Comparison of ENCODE assay signal across 27 cellular contexts in genomic region chr6:1231941-1232340, GRCh38.
"Had no signal": no experiment of that assay in that cellular context is flagged by ENCODE, and none has a peak within 500 bp of the region (broad histone marks: within the 10 kb centered on the region; RNA-seq: fewer than 3 reads in every experiment).

No MANE protein-coding gene starts in this region.

- H3K27me3 Mint-ChIP-seq: activated CD4-positive, alpha-beta memory T cell treated with anti-CD3 and anti-CD28 coated beads, Interleukin-2, amount 10 ng/mL, durations not matched to agents 7 days and 5 days; activated CD4-positive, alpha-beta T cell treated with anti-CD3 and anti-CD28 coated beads, Interleukin-2, amount 10 ng/mL, durations not matched to agents 7 days and 5 days had no signal

- H3K4me3 ChIP-seq: gastroesophageal sphincter, hepatocyte, left lung, lower lobe of right lung, skin epidermis, suprapubic skin, tibial nerve had no signal

- H3K9me3 Mint-ChIP-seq: activated CD4-positive, alpha-beta memory T cell treated with anti-CD3 and anti-CD28 coated beads, Interleukin-2, amount 10 ng/mL, durations not matched to agents 7 days and 5 days; activated CD4-positive, alpha-beta T cell treated with anti-CD3 and anti-CD28 coated beads, Interleukin-2, amount 10 ng/mL, durations not matched to agents 7 days and 5 days; activated T-cell treated with anti-CD3 and anti-CD28 coated beads, Interleukin-2, amount 50 U/mL, for 24 hours; nephron; stimulated activated memory B cell treated with anti-CD40 and anti-IgM and Interleukin-4, amounts not matched to agents 10 μg/mL and 1 μg/mL and 100 μg/mL, for 72 hours had no signal

- FAIRE-seq: astrocyte, endothelial cell of umbilical vein, kidney had no signal

- H3K4me3 Mint-ChIP-seq: activated CD4-positive, alpha-beta memory T cell treated with anti-CD3 and anti-CD28 coated beads, Interleukin-2, amount 10 ng/mL, durations not matched to agents 7 days and 5 days; activated CD4-positive, alpha-beta T cell treated with anti-CD3 and anti-CD28 coated beads, Interleukin-2, amount 10 ng/mL, durations not matched to agents 7 days and 5 days; activated T-cell treated with anti-CD3 and anti-CD28 coated beads, Interleukin-2, amount 50 U/mL, for 24 hours; nephron; stimulated activated memory B cell treated with anti-CD40 and anti-IgM and Interleukin-4, amounts not matched to agents 10 μg/mL and 1 μg/mL and 100 μg/mL, for 72 hours had no signal

- H3K36me3 Mint-ChIP-seq: stimulated activated memory B cell treated with anti-CD40 and anti-IgM and Interleukin-4, amounts not matched to agents 10 μg/mL and 1 μg/mL and 100 μg/mL, for 72 hours had no signal

- H3K4me1 Mint-ChIP-seq: activated CD4-positive, alpha-beta memory T cell treated with anti-CD3 and anti-CD28 coated beads, Interleukin-2, amount 10 ng/mL, durations not matched to agents 7 days and 5 days; activated CD4-positive, alpha-beta T cell treated with anti-CD3 and anti-CD28 coated beads, Interleukin-2, amount 10 ng/mL, durations not matched to agents 7 days and 5 days; stimulated activated memory B cell treated with anti-CD40 and anti-IgM and Interleukin-4, amounts not matched to agents 10 μg/mL and 1 μg/mL and 100 μg/mL, for 72 hours had no signal

- ATAC-seq: gastroesophageal sphincter; left lung; sciatic nerve; stimulated activated memory B cell treated with anti-CD40 and anti-IgM and Interleukin-4, amounts not matched to agents 10 μg/mL and 1 μg/mL and 100 μg/mL, for 72 hours had no signal

- H3K27ac Mint-ChIP-seq: activated CD4-positive, alpha-beta memory T cell treated with anti-CD3 and anti-CD28 coated beads, Interleukin-2, amount 10 ng/mL, durations not matched to agents 7 days and 5 days; activated CD4-positive, alpha-beta T cell treated with anti-CD3 and anti-CD28 coated beads, Interleukin-2, amount 10 ng/mL, durations not matched to agents 7 days and 5 days; activated T-cell treated with anti-CD3 and anti-CD28 coated beads, Interleukin-2, amount 50 U/mL, for 24 hours; nephron; stimulated activated memory B cell treated with anti-CD40 and anti-IgM and Interleukin-4, amounts not matched to agents 10 μg/mL and 1 μg/mL and 100 μg/mL, for 72 hours had no signal

- DNase-seq: activated CD4-positive, alpha-beta memory T cell treated with anti-CD3 and anti-CD28 coated beads, Interleukin-2, amount 10 ng/mL, durations not matched to agents 7 days and 5 days; activated CD4-positive, alpha-beta T cell treated with anti-CD3 and anti-CD28 coated beads for 1 hour; activated CD4-positive, alpha-beta T cell treated with anti-CD3 and anti-CD28 coated beads, Interleukin-2, amount 10 ng/mL, durations not matched to agents 7 days and 5 days; activated CD8-positive, alpha-beta memory T cell treated with anti-CD3 and anti-CD28 coated beads, Interleukin-2, amount 50 U/mL, for 48 hours; activated gamma-delta T cell treated with Interleukin-2 at 50 U/mL for 16 hours; activated naive CD4-positive, alpha-beta T cell treated with anti-CD3 and anti-CD28 coated beads, Interleukin-2, amount 50 U/mL, for 16 hours; activated T-cell treated with anti-CD3 and anti-CD28 coated beads, Interleukin-2, amount 50 U/mL, for 24 hours; amniotic stem cell; brain microvascular endothelial cell; caudate nucleus; cortex of kidney; kidney; left lung; lower lobe of right lung; stimulated activated CD4-positive, alpha-beta T cell treated with anti-CD3 and anti-CD28 coated beads, Interleukin-4, amount 100 ng/mL, for 4 hours; stimulated activated CD8-positive, alpha-beta memory T cell treated with anti-CD3 and anti-CD28 coated beads, Interleukin-4, amount 100 ng/mL, for 48 hours; T-helper 2 cell had no signal
